Comparison of ENCODE assay signal across 1 cellular context in the genomic region with DNA sequence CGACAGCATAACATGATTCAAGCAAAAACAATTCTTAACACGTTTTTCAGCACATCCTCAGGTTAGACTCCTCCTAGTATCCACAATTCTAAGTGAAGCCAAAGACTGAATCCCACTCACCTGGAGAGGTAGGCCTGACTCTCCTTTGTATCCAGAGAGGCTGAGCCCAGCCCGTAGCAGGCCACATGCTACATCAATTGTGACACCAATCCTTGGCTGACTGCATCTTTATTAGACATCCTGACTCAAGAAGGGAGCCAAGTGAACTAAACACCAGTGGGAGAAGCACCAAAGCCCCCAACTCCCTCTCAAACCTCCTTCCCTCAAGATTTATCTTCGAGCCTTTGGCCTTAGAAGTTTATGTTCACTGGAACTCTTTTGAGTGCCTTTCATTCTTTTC.
TF ChIP-seq lines count a peak whose summit lies in the region.

No MANE protein-coding gene starts in this region.

TF ChIP-seq in GM23338, 12 proteins besides CTCF, POLR2A, EP300 and RAD21 (continued from another document):
- TF ChIP-seq, protein P1, sequence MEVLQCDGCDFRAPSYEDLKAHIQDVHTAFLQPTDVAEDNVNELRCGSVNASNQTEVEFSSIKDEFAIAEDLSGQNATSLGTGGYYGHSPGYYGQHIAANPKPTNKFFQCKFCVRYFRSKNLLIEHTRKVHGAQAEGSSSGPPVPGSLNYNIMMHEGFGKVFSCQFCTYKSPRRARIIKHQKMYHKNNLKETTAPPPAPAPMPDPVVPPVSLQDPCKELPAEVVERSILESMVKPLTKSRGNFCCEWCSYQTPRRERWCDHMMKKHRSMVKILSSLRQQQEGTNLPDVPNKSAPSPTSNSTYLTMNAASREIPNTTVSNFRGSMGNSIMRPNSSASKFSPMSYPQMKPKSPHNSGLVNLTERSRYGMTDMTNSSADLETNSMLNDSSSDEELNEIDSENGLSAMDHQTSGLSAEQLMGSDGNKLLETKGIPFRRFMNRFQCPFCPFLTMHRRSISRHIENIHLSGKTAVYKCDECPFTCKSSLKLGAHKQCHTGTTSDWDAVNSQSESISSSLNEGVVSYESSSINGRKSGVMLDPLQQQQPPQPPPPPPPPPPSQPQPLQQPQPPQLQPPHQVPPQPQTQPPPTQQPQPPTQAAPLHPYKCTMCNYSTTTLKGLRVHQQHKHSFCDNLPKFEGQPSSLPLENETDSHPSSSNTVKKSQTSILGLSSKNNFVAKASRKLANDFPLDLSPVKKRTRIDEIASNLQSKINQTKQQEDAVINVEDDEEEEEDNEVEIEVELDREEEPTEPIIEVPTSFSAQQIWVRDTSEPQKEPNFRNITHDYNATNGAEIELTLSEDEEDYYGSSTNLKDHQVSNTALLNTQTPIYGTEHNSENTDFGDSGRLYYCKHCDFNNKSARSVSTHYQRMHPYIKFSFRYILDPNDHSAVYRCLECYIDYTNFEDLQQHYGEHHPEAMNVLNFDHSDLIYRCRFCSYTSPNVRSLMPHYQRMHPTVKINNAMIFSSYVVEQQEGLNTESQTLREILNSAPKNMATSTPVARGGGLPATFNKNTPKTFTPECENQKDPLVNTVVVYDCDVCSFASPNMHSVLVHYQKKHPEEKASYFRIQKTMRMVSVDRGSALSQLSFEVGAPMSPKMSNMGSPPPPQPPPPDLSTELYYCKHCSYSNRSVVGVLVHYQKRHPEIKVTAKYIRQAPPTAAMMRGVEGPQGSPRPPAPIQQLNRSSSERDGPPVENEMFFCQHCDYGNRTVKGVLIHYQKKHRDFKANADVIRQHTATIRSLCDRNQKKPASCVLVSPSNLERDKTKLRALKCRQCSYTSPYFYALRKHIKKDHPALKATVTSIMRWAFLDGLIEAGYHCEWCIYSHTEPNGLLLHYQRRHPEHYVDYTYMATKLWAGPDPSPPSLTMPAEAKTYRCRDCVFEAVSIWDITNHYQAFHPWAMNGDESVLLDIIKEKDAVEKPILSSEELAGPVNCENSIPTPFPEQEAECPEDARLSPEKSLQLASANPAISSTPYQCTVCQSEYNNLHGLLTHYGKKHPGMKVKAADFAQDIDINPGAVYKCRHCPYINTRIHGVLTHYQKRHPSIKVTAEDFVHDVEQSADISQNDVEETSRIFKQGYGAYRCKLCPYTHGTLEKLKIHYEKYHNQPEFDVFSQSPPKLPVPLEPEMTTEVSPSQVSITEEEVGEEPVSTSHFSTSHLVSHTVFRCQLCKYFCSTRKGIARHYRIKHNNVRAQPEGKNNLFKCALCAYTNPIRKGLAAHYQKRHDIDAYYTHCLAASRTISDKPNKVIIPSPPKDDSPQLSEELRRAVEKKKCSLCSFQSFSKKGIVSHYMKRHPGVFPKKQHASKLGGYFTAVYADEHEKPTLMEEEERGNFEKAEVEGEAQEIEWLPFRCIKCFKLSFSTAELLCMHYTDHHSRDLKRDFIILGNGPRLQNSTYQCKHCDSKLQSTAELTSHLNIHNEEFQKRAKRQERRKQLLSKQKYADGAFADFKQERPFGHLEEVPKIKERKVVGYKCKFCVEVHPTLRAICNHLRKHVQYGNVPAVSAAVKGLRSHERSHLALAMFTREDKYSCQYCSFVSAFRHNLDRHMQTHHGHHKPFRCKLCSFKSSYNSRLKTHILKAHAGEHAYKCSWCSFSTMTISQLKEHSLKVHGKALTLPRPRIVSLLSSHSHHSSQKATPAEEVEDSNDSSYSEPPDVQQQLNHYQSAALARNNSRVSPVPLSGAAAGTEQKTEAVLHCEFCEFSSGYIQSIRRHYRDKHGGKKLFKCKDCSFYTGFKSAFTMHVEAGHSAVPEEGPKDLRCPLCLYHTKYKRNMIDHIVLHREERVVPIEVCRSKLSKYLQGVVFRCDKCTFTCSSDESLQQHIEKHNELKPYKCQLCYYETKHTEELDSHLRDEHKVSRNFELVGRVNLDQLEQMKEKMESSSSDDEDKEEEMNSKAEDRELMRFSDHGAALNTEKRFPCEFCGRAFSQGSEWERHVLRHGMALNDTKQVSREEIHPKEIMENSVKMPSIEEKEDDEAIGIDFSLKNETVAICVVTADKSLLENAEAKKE (CRISPR knock-in tag; IDR thresholded peaks at IDR 0.05) = no peak
- TF ChIP-seq NANOG (IDR thresholded peaks at IDR 0.05; ENCODE audit: borderline replicate concordance) (no peak), POLR2AphosphoS5 (IDR thresholded peaks at IDR 0.05; ENCODE audit: low read depth) (no peak), STAT1 (IDR thresholded peaks at IDR 0.05; ENCODE audit: unreplicated experiment) (no peak), EZH2 (IDR thresholded peaks at IDR 0.05; ENCODE audit: low read depth, unreplicated experiment) (no peak), CREB1 (CRISPR knock-in tag; IDR thresholded peaks at IDR 0.05; ENCODE audit: low read depth) (no peak), ZNF114 (CRISPR knock-in tag; IDR thresholded peaks at IDR 0.05) (no peak), EZH2phosphoT487 (IDR thresholded peaks at IDR 0.05; ENCODE audit: unreplicated experiment) (no peak), ZNF331 (CRISPR knock-in tag; IDR thresholded peaks at IDR 0.05; ENCODE audit: low read depth) (no peak)
- TF ChIP-seq, protein P2, sequence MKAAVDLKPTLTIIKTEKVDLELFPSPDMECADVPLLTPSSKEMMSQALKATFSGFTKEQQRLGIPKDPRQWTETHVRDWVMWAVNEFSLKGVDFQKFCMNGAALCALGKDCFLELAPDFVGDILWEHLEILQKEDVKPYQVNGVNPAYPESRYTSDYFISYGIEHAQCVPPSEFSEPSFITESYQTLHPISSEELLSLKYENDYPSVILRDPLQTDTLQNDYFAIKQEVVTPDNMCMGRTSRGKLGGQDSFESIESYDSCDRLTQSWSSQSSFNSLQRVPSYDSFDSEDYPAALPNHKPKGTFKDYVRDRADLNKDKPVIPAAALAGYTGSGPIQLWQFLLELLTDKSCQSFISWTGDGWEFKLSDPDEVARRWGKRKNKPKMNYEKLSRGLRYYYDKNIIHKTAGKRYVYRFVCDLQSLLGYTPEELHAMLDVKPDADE (IDR thresholded peaks at IDR 0.05) = no peak
